In genomic region chr1:927741-928140, GRCh38 we compare ENCODE assay signal across 1 cellular context.
TF ChIP-seq lines count a peak whose summit lies in the region.

No MANE protein-coding gene starts in this region.

TF ChIP-seq in K562, 482 proteins besides CTCF, POLR2A, EP300 and RAD21:
- TF ChIP-seq WHSC1 (IDR thresholded peaks at IDR 0.05; ENCODE audit: low read length) (no peak), NFIC (IDR thresholded peaks at IDR 0.05) (peak; percentile 22; the same call in 1 of the 2 replicates), KLF10 (CRISPR knock-in tag; IDR thresholded peaks at IDR 0.05) (no peak)
